Comparison of ENCODE assay signal across 14 cellular contexts in the genomic region with DNA sequence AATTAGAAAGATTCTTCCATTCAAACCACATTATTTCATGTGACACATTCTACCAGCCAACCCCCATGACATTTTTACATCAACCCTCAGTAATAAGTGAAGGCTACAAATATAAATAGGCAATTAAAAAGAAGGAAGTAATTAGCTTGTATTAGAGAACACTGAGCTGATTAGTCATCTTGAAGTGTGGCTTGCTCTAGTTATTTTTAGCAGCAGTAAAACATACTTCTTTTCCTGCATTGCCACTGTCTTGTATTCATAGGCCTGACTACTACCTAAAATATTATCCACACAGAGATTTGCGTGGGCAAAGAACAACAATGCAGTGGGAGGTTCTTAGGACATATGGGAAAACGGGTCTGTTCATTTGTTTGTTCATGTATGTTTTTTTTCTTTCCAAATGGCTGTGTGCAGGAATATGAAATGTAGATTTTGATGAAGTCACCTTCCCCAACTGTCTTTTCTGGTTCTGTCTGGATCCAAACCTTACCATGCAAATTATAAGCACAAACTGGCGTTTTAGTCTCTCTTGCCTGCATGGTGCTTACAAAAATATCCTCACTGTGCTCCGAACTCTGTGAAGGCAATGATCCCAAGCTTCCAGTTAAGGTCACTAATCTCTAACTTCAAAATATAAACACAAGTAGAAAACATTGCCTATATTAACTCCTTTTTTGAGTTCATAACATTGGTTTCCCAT. TPM values are rescaled to one million over a fixed set of nuclear protein-coding genes. Genes with fewer than 3 reads are reported as not detected.
DNase-seq lines count a peak whose midpoint lies in the region; ATAC-seq, FAIRE-seq and TF ChIP-seq lines count a peak whose summit lies in the region.
"Had no signal": no experiment of that assay in that cellular context is flagged by ENCODE, and none has a peak within 500 bp of the region (broad histone marks: within the 10 kb centered on the region; RNA-seq: fewer than 3 reads in every experiment).

No MANE protein-coding gene starts in this region.

- no peak for TF ChIP-seq CTCF in 22Rv1 (IDR thresholded peaks at IDR 0.05)

- FAIRE-seq in RCC 7860 (lab: Jason Lieb, UNC) = peak; percentile 16

- no peaks in the 10 kb centered on the region for H3K9me3 Mint-ChIP-seq in activated naive CD4-positive, alpha-beta T cell treated with anti-CD3 and anti-CD28 coated beads, Interleukin-2, amount 10 ng/mL, durations not matched to agents 7 days and 5 days
- H3K9me3 Mint-ChIP-seq: CD4-positive, alpha-beta T cell; natural killer cell treated with Interleukin-12 subunit alpha and Interleukin-12 subunit beta and Interleukin-15 and Interleukin-18, amount 100 ng/mL, for 72 hours had no signal

- CTCF ChIA-PET in activated naive CD4-positive, alpha-beta T cell treated with anti-CD3 and anti-CD28 coated beads, Interleukin-2, amount 10 ng/mL, durations not matched to agents 7 days and 5 days (lab: Charles Lee) = no interaction called here

- H3K36me3 Mint-ChIP-seq in activated naive CD4-positive, alpha-beta T cell treated with anti-CD3 and anti-CD28 coated beads, Interleukin-2, amount 10 ng/mL, durations not matched to agents 7 days and 5 days = no peaks in the 10 kb centered on the region
- H3K36me3 Mint-ChIP-seq: natural killer cell treated with Interleukin-12 subunit alpha and Interleukin-12 subunit beta and Interleukin-15 and Interleukin-18, amount 100 ng/mL, for 72 hours had no signal

- no peak for DNase-seq in RCC 7860 (ENCODE audit: low spot score)
- DNase-seq in fibroblast of peridontal ligament (ENCODE audit: extremely low read depth) = peak; percentile 64
- DNase-seq in NCI-H345 (lab: John Stamatoyannopoulos, UW) = no peak
- no peak for DNase-seq in activated naive CD4-positive, alpha-beta T cell treated with anti-CD3 and anti-CD28 coated beads, Interleukin-2, amount 10 ng/mL, durations not matched to agents 7 days and 5 days
- DNase-seq in cerebellum (ENCODE audit: low spot score) = no peak
- DNase-seq: activated effector memory CD4-positive, alpha-beta T cell treated with anti-CD3 and anti-CD28 coated beads, Interleukin-2, amount 50 U/mL, for 16 hours; CD4-positive, alpha-beta T cell; gastrocnemius medialis; NCI-H2029 treated with DMSO at 0.1 percent for 48 hours; T1000 had no signal

- H3K27ac Mint-ChIP-seq in activated naive CD4-positive, alpha-beta T cell treated with anti-CD3 and anti-CD28 coated beads, Interleukin-2, amount 10 ng/mL, durations not matched to agents 7 days and 5 days = no peak overlapping the region
- H3K27ac Mint-ChIP-seq: CD4-positive, alpha-beta T cell; natural killer cell treated with Interleukin-12 subunit alpha and Interleukin-12 subunit beta and Interleukin-15 and Interleukin-18, amount 100 ng/mL, for 72 hours had no signal

- H3K27me3 Mint-ChIP-seq in activated naive CD4-positive, alpha-beta T cell treated with anti-CD3 and anti-CD28 coated beads, Interleukin-2, amount 10 ng/mL, durations not matched to agents 7 days and 5 days = no peaks in the 10 kb centered on the region
- H3K27me3 Mint-ChIP-seq: natural killer cell treated with Interleukin-12 subunit alpha and Interleukin-12 subunit beta and Interleukin-15 and Interleukin-18, amount 100 ng/mL, for 72 hours had no signal

- H3K4me3 Mint-ChIP-seq in activated naive CD4-positive, alpha-beta T cell treated with anti-CD3 and anti-CD28 coated beads, Interleukin-2, amount 10 ng/mL, durations not matched to agents 7 days and 5 days = no peak overlapping the region
- H3K4me3 Mint-ChIP-seq: CD4-positive, alpha-beta T cell; natural killer cell treated with Interleukin-12 subunit alpha and Interleukin-12 subunit beta and Interleukin-15 and Interleukin-18, amount 100 ng/mL, for 72 hours had no signal

- peak; percentile 58 for ATAC-seq in GM18502 (IDR thresholded peaks at IDR 0.05; ENCODE audit: poor library complexity, unreplicated experiment)
- ATAC-seq in HG02970 (IDR thresholded peaks at IDR 0.05; ENCODE audit: low FRiP score, unreplicated experiment) = no peak
- ATAC-seq: natural killer cell treated with Interleukin-12 subunit alpha and Interleukin-12 subunit beta and Interleukin-15 and Interleukin-18, amount 100 ng/mL, for 72 hours had no signal

- H3K27ac ChIP-seq in 22Rv1 = peak overlapping the region; percentile 15; the same call in 1 of the 2 replicates
- H3K27ac ChIP-seq: gastrocnemius medialis had no signal

- H3K4me1 Mint-ChIP-seq in activated naive CD4-positive, alpha-beta T cell treated with anti-CD3 and anti-CD28 coated beads, Interleukin-2, amount 10 ng/mL, durations not matched to agents 7 days and 5 days = no peaks in the 10 kb centered on the region

RNA-seq across cellular contexts. Expression of a gene that starts 31.5 kb away (rescaled TPM):
- not detected for total RNA-seq in cerebellum
- total RNA-seq: CD4-positive, alpha-beta T cell; natural killer cell treated with Interleukin-12 subunit alpha and Interleukin-12 subunit beta and Interleukin-15 and Interleukin-18, amount 100 ng/mL, for 72 hours had no signal
